4 cellular contexts compared by ENCODE assay signal in genomic region chr1:60350531-60350930, GRCh38.
"Had no signal": no experiment of that assay in that cellular context is flagged by ENCODE, and none has a peak within 500 bp of the region (broad histone marks: within the 10 kb centered on the region; RNA-seq: fewer than 3 reads in every experiment).

No MANE protein-coding gene starts in this region.

- H3K4me3 ChIP-seq: K562 had no signal

- DNase-seq: IMR-90, KG1 had no signal

- H3K27ac ChIP-seq: HL-60 had no signal
